Comparison of ENCODE assay signal across 2 cellular contexts in genomic region chr22:50443801-50444625, GRCh38.
TF ChIP-seq lines count a peak whose summit lies in the region.

No MANE protein-coding gene starts in this region.

TF ChIP-seq in HEK293, 187 proteins besides CTCF, POLR2A, EP300 and RAD21:
- no peak for TF ChIP-seq ZNF747 (tag by site-specific recombination; IDR thresholded peaks at IDR 0.05)
- TF ChIP-seq ZNF239 (tag by site-specific recombination; IDR thresholded peaks at IDR 0.05): no peak
- peak; percentile 27; the same call in 1 of the 2 replicates for TF ChIP-seq GLIS2 (tag by site-specific recombination; IDR thresholded peaks at IDR 0.05)
- TF ChIP-seq ZNF707 (tag by site-specific recombination; IDR thresholded peaks at IDR 0.05): no peak
- TF ChIP-seq MYNN (tag by site-specific recombination; IDR thresholded peaks at IDR 0.05; ENCODE audit: borderline replicate concordance): no peak
- TF ChIP-seq, protein P1, sequence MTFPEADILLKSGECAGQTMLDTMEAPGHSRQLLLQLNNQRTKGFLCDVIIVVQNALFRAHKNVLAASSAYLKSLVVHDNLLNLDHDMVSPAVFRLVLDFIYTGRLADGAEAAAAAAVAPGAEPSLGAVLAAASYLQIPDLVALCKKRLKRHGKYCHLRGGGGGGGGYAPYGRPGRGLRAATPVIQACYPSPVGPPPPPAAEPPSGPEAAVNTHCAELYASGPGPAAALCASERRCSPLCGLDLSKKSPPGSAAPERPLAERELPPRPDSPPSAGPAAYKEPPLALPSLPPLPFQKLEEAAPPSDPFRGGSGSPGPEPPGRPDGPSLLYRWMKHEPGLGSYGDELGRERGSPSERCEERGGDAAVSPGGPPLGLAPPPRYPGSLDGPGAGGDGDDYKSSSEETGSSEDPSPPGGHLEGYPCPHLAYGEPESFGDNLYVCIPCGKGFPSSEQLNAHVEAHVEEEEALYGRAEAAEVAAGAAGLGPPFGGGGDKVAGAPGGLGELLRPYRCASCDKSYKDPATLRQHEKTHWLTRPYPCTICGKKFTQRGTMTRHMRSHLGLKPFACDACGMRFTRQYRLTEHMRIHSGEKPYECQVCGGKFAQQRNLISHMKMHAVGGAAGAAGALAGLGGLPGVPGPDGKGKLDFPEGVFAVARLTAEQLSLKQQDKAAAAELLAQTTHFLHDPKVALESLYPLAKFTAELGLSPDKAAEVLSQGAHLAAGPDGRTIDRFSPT (tag by site-specific recombination; IDR thresholded peaks at IDR 0.05): peak; percentile 56; the same call in 1 of the 2 replicates
- 0 out of 2 replicates have a peak, but pooled peaks have one; percentile 21 for TF ChIP-seq KLF1 (tag by site-specific recombination; IDR thresholded peaks at IDR 0.05)
- TF ChIP-seq, protein P2, sequence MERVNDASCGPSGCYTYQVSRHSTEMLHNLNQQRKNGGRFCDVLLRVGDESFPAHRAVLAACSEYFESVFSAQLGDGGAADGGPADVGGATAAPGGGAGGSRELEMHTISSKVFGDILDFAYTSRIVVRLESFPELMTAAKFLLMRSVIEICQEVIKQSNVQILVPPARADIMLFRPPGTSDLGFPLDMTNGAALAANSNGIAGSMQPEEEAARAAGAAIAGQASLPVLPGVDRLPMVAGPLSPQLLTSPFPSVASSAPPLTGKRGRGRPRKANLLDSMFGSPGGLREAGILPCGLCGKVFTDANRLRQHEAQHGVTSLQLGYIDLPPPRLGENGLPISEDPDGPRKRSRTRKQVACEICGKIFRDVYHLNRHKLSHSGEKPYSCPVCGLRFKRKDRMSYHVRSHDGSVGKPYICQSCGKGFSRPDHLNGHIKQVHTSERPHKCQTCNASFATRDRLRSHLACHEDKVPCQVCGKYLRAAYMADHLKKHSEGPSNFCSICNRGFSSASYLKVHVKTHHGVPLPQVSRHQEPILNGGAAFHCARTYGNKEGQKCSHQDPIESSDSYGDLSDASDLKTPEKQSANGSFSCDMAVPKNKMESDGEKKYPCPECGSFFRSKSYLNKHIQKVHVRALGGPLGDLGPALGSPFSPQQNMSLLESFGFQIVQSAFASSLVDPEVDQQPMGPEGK (tag by site-specific recombination; IDR thresholded peaks at IDR 0.05): peak; percentile 18; the same call in 1 of the 2 replicates
TF ChIP-seq in HEK293: peak in this region for 4.

TF ChIP-seq in K562, 482 proteins besides CTCF, POLR2A, EP300 and RAD21:
- TF ChIP-seq SRF (CRISPR knock-in tag; IDR thresholded peaks at IDR 0.05) (no peak), RBM22 (IDR thresholded peaks at IDR 0.05; ENCODE audit: low read depth, low read length, poor library complexity, severe bottlenecking) (peak; percentile 79), CEBPG (CRISPR knock-in tag; IDR thresholded peaks at IDR 0.05) (no peak), CEBPG (tag; conservative IDR thresholded peaks at IDR 0.05 in 1 of 2, IDR thresholded peaks at IDR 0.05 in 1 of 2) (0 out of 4 replicates have a peak, but pooled peaks of 1 of the 2 experiments have one; percentile 22), POLR2G (IDR thresholded peaks at IDR 0.05; ENCODE audit: low read depth, low read length) (peak; percentile 70), MYNN (IDR thresholded peaks at IDR 0.05) (peak; percentile 11; the same call in 1 of the 2 replicates), MYNN (CRISPR knock-in tag; IDR thresholded peaks at IDR 0.05) (no peak), ZNF23 (CRISPR knock-in tag; IDR thresholded peaks at IDR 0.05) (no peak)
- TF ChIP-seq, protein P3, sequence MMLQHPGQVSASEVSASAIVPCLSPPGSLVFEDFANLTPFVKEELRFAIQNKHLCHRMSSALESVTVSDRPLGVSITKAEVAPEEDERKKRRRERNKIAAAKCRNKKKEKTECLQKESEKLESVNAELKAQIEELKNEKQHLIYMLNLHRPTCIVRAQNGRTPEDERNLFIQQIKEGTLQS (IDR thresholded peaks at IDR 0.05): peak; percentile 46
- TF ChIP-seq, protein P3 (CRISPR knock-in tag; conservative IDR thresholded peaks at IDR 0.05): no peak
